1 cellular context compared by ENCODE assay signal in genomic region chr4:3374667-3375066, GRCh38.
TF ChIP-seq lines count a peak whose summit lies in the region.

No MANE protein-coding gene starts in this region.

TF ChIP-seq in GM23338, 12 proteins besides CTCF, POLR2A, EP300 and RAD21 (continued from another document):
- TF ChIP-seq ZNF462 (CRISPR knock-in tag; IDR thresholded peaks at IDR 0.05), result no peak
